In the genomic region with DNA sequence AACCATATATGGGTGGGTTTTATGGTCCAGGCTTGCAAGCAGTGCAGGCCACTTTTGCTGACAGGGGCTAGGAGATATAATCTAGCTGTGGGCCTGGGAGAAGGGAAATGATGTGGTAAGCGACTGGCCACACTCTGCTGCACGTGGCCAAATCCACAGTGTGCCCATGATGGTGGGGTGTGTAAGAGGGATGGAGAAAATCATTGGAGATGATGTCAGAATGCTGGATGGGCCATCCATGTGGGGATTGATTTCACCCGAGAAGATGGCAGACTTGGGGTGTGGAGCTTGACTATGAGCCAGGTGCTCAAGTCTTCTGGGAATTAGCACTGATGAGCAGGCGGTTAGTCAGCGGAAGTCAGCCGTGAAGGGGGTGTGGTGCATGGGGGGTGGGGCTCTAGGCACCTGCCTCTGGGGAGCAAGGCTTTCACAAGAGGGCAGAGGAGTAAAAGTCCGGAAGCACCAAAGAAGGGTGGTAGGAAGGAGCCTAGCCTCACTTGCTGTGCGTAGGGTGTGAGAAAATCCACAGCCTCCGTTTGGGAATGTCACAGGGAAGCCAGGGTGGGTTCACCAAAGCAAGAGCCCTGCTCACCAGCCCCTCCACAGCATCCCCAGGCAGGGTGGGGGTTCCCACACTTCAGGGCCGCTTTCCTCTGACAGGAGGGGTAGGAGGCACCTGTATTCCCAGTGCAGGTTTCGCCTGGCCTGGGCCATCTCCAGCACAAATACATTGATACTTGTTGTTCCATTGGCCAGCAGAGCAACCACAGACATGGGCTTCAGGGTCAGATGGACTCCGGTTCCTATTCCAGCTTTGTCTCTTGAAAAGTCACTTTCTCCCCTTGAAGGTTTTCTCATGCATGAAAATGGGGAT, we compare ENCODE assay signal across 9 cellular contexts. TPM values are rescaled to one million over a fixed set of nuclear protein-coding genes. Genes with fewer than 3 reads are reported as not detected.
DNase-seq lines count a peak whose midpoint lies in the region; ATAC-seq and TF ChIP-seq lines count a peak whose summit lies in the region.
"Had no signal": no experiment of that assay in that cellular context is flagged by ENCODE, and none has a peak within 500 bp of the region (broad histone marks: within the 10 kb centered on the region; RNA-seq: fewer than 3 reads in every experiment).

No MANE protein-coding gene starts in this region.

- DNase-seq in T1000 (lab: John Stamatoyannopoulos, UW), result peak; percentile 39
- peak; percentile 48 for DNase-seq in upper lobe of right lung
- DNase-seq in epidermal melanocyte (ENCODE audit: insufficient read length, low spot score), result no peak
- no peak for DNase-seq in NOMO-1 treated with DMSO at 0.1 percent for 48 hours (lab: John Stamatoyannopoulos, UW; ENCODE audit: unreplicated experiment)
- DNase-seq in amniotic stem cell (lab: John Stamatoyannopoulos, UW), result no peak

- no peaks in the 10 kb centered on the region for H4K20me1 ChIP-seq in BLaER1

- H3K27me3 ChIP-seq in BLaER1, result no peaks in the 10 kb centered on the region
- H3K27me3 ChIP-seq in upper lobe of right lung, result no peaks in the 10 kb centered on the region
- H3K27me3 ChIP-seq: neutrophil had no signal

- H3K9me3 ChIP-seq in BLaER1 (no peaks in the 10 kb centered on the region), upper lobe of right lung (no peaks in the 10 kb centered on the region)
- H3K9me3 ChIP-seq: neutrophil had no signal

- peak overlapping the region; percentile 83 for H3K27ac ChIP-seq in BLaER1
- H3K27ac ChIP-seq in upper lobe of right lung, result no peak overlapping the region
- H3K27ac ChIP-seq: neutrophil had no signal

- ATAC-seq in GM19397 (IDR thresholded peaks at IDR 0.05; ENCODE audit: unreplicated experiment) (peak; percentile 70), HG03432 (IDR thresholded peaks at IDR 0.05; ENCODE audit: unreplicated experiment) (peak; percentile 73), upper lobe of right lung (no peak)

- peak overlapping the region; percentile 49; the same call in 1 of the 2 replicates for H3K9ac ChIP-seq in BLaER1

- H3K4me2 ChIP-seq in BLaER1, result peak overlapping the region; percentile 87

- no peak for TF ChIP-seq CTCF in upper lobe of right lung (IDR thresholded peaks at IDR 0.05)

- peak overlapping the region; percentile 41; the same call in 1 of the 2 replicates for H3K4me3 ChIP-seq in BLaER1
- H3K4me3 ChIP-seq in upper lobe of right lung, result no peak overlapping the region

- H3K4me1 ChIP-seq in BLaER1, result peaks cover 92% of the 10 kb centered on the region
- peaks cover 4% of the 10 kb centered on the region for H3K4me1 ChIP-seq in upper lobe of right lung

- no peaks in the 10 kb centered on the region for H3K36me3 ChIP-seq in BLaER1
- no peaks in the 10 kb centered on the region for H3K36me3 ChIP-seq in upper lobe of right lung

- intact Hi-C loops in upper lobe of right lung (cut with DNase I), result no loop called here

RNA-seq across cellular contexts. Expression of a gene that starts 44.5 kb away (rescaled TPM):
- total RNA-seq in upper lobe of right lung, result 19.4 TPM

Comparison
In these comparisons a context has a peak if more than half of its experiments do, and no peak if none do; other contexts are left out.
1. DNase-seq: peak in T1000 (single experiment) and upper lobe of right lung (single experiment); none in epidermal melanocyte (single experiment), NOMO-1 treated with DMSO at 0.1 percent for 48 hours (single experiment) and amniotic stem cell (single experiment).